Comparison of ENCODE assay signal across 22 cellular contexts in genomic region chr2:73080321-73081131, GRCh38.
"Had no signal": no experiment of that assay in that cellular context is flagged by ENCODE, and none has a peak within 500 bp of the region (broad histone marks: within the 10 kb centered on the region; RNA-seq: fewer than 3 reads in every experiment).

No MANE protein-coding gene starts in this region.

- H3K27ac Mint-ChIP-seq: activated B cell treated with CpG ODN at 0.5 μM for 24 hours; activated CD8-positive, alpha-beta T cell treated with anti-CD3 and anti-CD28 coated beads, Interleukin-2, amount 10 ng/mL, durations not matched to agents 7 days and 5 days; activated naive CD8-positive, alpha-beta T cell treated with anti-CD3 and anti-CD28 coated beads, Interleukin-2, amount 10 ng/mL, durations not matched to agents 7 days and 5 days; mesothelial cell of epicardium; neural progenitor cell; stimulated activated naive CD8-positive, alpha-beta T cell treated with anti-CD3 and anti-CD28 coated beads, Interleukin-15, Interleukin-2, amounts not matched to agents 100 ng/mL and 50 ng/mL, for 24 hours; type B pancreatic cell had no signal

- H3K36me3 Mint-ChIP-seq: activated naive CD8-positive, alpha-beta T cell treated with anti-CD3 and anti-CD28 coated beads, Interleukin-2, amount 10 ng/mL, durations not matched to agents 7 days and 5 days had no signal

- ATAC-seq: activated CD8-positive, alpha-beta T cell treated with anti-CD3 and anti-CD28 coated beads, Interleukin-2, amount 10 ng/mL, durations not matched to agents 7 days and 5 days; foreskin keratinocyte; left colon had no signal

- H3K9me3 Mint-ChIP-seq: activated B cell treated with CpG ODN at 0.5 μM for 24 hours; activated naive CD8-positive, alpha-beta T cell treated with anti-CD3 and anti-CD28 coated beads, Interleukin-2, amount 10 ng/mL, durations not matched to agents 7 days and 5 days; central memory CD8-positive, alpha-beta T cell; mesothelial cell of epicardium; neural progenitor cell; stimulated activated naive CD8-positive, alpha-beta T cell treated with anti-CD3 and anti-CD28 coated beads, Interleukin-15, Interleukin-2, amounts not matched to agents 100 ng/mL and 50 ng/mL, for 24 hours; type B pancreatic cell had no signal

- H3K4me1 Mint-ChIP-seq: activated B cell treated with CpG ODN at 0.5 μM for 24 hours; activated naive CD8-positive, alpha-beta T cell treated with anti-CD3 and anti-CD28 coated beads, Interleukin-2, amount 10 ng/mL, durations not matched to agents 7 days and 5 days; neural progenitor cell had no signal

- H3K4me3 Mint-ChIP-seq: activated B cell treated with CpG ODN at 0.5 μM for 24 hours; activated CD8-positive, alpha-beta T cell treated with anti-CD3 and anti-CD28 coated beads, Interleukin-2, amount 10 ng/mL, durations not matched to agents 7 days and 5 days; activated naive CD8-positive, alpha-beta T cell treated with anti-CD3 and anti-CD28 coated beads, Interleukin-2, amount 10 ng/mL, durations not matched to agents 7 days and 5 days; central memory CD8-positive, alpha-beta T cell; mesothelial cell of epicardium; neural progenitor cell; stimulated activated naive CD8-positive, alpha-beta T cell treated with anti-CD3 and anti-CD28 coated beads, Interleukin-15, Interleukin-2, amounts not matched to agents 100 ng/mL and 50 ng/mL, for 24 hours; type B pancreatic cell had no signal

- H3K4me3 ChIP-seq: lung, neural progenitor cell, skin epidermis had no signal

- DNase-seq: activated B cell treated with CpG ODN at 0.5 μM for 24 hours; activated CD4-positive, alpha-beta T cell treated with anti-CD3 and anti-CD28 coated beads for 48 hours; activated CD8-positive, alpha-beta memory T cell treated with anti-CD3 and anti-CD28 coated beads, Interleukin-2, amount 50 U/mL, for 4 hours; activated CD8-positive, alpha-beta T cell treated with anti-CD3 and anti-CD28 coated beads, Interleukin-2, amount 10 ng/mL, durations not matched to agents 7 days and 5 days; activated gamma-delta T cell treated with Interleukin-2 at 50 U/mL for 16 hours; activated naive CD8-positive, alpha-beta T cell treated with anti-CD3 and anti-CD28 coated beads, Interleukin-2, amount 10 ng/mL, durations not matched to agents 7 days and 5 days; activated T-cell treated with anti-CD3 and anti-CD28 coated beads, Interleukin-2, amount 50 U/mL, for 48 hours; brain microvascular endothelial cell; effector memory CD4-positive, alpha-beta T cell; foreskin keratinocyte; glutamatergic neuron; left colon; stimulated activated CD4-positive, alpha-beta T cell treated with anti-CD3 and anti-CD28 coated beads, Interleukin-4, amount 100 ng/mL, for 4 hours; stimulated activated CD8-positive, alpha-beta memory T cell treated with anti-CD3 and anti-CD28 coated beads, Interleukin-4, amount 100 ng/mL, for 48 hours; SW 1271 had no signal

- H3K27me3 Mint-ChIP-seq: central memory CD8-positive, alpha-beta T cell; stimulated activated naive CD8-positive, alpha-beta T cell treated with anti-CD3 and anti-CD28 coated beads, Interleukin-15, Interleukin-2, amounts not matched to agents 100 ng/mL and 50 ng/mL, for 24 hours; type B pancreatic cell had no signal
